In genomic region chr18:61154866-61155265, GRCh38 we compare ENCODE assay signal across 15 cellular contexts.
DNase-seq lines count a peak whose midpoint lies in the region; ATAC-seq lines count a peak whose summit lies in the region.
"Had no signal": no experiment of that assay in that cellular context is flagged by ENCODE, and none has a peak within 500 bp of the region (broad histone marks: within the 10 kb centered on the region; RNA-seq: fewer than 3 reads in every experiment).

No MANE protein-coding gene starts in this region.

- H2BK120ac ChIP-seq in trophoblast cell (ENCODE audit: insufficient read depth, low read length, poor library complexity), result peak overlapping the region; percentile 95

- H3K4ac ChIP-seq in trophoblast cell (ENCODE audit: low read depth, low read length), result no peak overlapping the region

- no peaks in the 10 kb centered on the region for H3K27me3 ChIP-seq in trophoblast cell (ENCODE audit: insufficient read depth, low read length)
- H3K27me3 ChIP-seq: BE2C had no signal

- peaks cover 17% of the 10 kb centered on the region for H3K79me1 ChIP-seq in trophoblast cell (ENCODE audit: low read length)

- no peak overlapping the region for H3K9ac ChIP-seq in trophoblast cell (ENCODE audit: low read length)

- H3K4me2 ChIP-seq in trophoblast cell (ENCODE audit: low read length), result no peak overlapping the region
- H3K4me2 ChIP-seq: A549 had no signal

- DNase-seq in NCI-H524 treated with DMSO at 0.1 percent for 48 hours (lab: John Stamatoyannopoulos, UW) (peak; percentile 6), cerebellar cortex (ENCODE audit: low spot score) (peak; percentile 17), trophoblast cell (no peak), NCI-H2029 treated with DMSO at 0.1 percent for 48 hours (lab: John Stamatoyannopoulos, UW) (no peak)
- DNase-seq: BE2C; CD4-positive, alpha-beta memory T cell; DND-41; GF-D8; HCEC 1CT; HFFc6 had no signal

- H3K18ac ChIP-seq in trophoblast cell (ENCODE audit: low read length), result no peak overlapping the region

- no peak overlapping the region for H3K4me3 ChIP-seq in trophoblast cell (ENCODE audit: low read depth, low read length)
- H3K4me3 ChIP-seq: A549 had no signal

- H3K36me3 ChIP-seq in trophoblast cell (ENCODE audit: control insufficient read depth in 1 of 2, insufficient read depth in 2 of 2, low read length in 2 of 2), result no peaks in the 10 kb centered on the region
- H3K36me3 ChIP-seq: BE2C had no signal

- H4K91ac ChIP-seq in trophoblast cell (ENCODE audit: low read depth, low read length), result peak overlapping the region; percentile 86

- ATAC-seq in GM19328 (IDR thresholded peaks at IDR 0.05; ENCODE audit: unreplicated experiment) (no peak), GM21423 (IDR thresholded peaks at IDR 0.05; ENCODE audit: unreplicated experiment) (no peak)
- ATAC-seq: A549 had no signal

- no peaks in the 10 kb centered on the region for H3K9me3 ChIP-seq in trophoblast cell (ENCODE audit: insufficient read depth, low read depth, low read length)
- H3K9me3 ChIP-seq: A549, BE2C had no signal

- H3K23ac ChIP-seq in trophoblast cell (ENCODE audit: low read length), result no peak overlapping the region

- peak overlapping the region; percentile 69 for H2BK5ac ChIP-seq in trophoblast cell (ENCODE audit: low read depth, low read length, poor library complexity)

- H3K27ac ChIP-seq in trophoblast cell (ENCODE audit: low read depth, low read length), result peak overlapping the region; percentile 83
- H3K27ac ChIP-seq: A549, C4-2B, HL-60 had no signal

- no CpG with 5 or more reads among the region's 3 CpGs for WGBS in trophoblast cell (ENCODE audit: extremely low coverage, insufficient coverage, insufficient read length)

- no peak overlapping the region for H4K12ac ChIP-seq in trophoblast cell (ENCODE audit: low read depth, low read length)

- H2AFZ ChIP-seq in trophoblast cell (ENCODE audit: insufficient read depth, low read length, poor library complexity), result peak overlapping the region; percentile 50

- peak overlapping the region; percentile 71 for H4K8ac ChIP-seq in trophoblast cell (ENCODE audit: low read depth, low read length)

- no peak overlapping the region for H2BK12ac ChIP-seq in trophoblast cell (ENCODE audit: low read length)

- H3K4me1 ChIP-seq in trophoblast cell (ENCODE audit: control insufficient read depth in 1 of 2, insufficient read depth in 2 of 2, low read length in 2 of 2), result peaks cover 2 to 4% of the 10 kb centered on the region in 2 experiments
- H3K4me1 ChIP-seq: A549, BE2C had no signal

- H3K14ac ChIP-seq in trophoblast cell (ENCODE audit: low read length), result peak overlapping the region; percentile 55

- no peak overlapping the region for H2AK5ac ChIP-seq in trophoblast cell (ENCODE audit: low read length)

- H3K79me2 ChIP-seq in trophoblast cell (ENCODE audit: control insufficient read depth, insufficient read depth, low read length, poor library complexity), result no peaks in the 10 kb centered on the region

Comparison
In these comparisons a context has a peak if more than half of its experiments do, and no peak if none do; other contexts are left out.
1. DNase-seq: peak in NCI-H524 treated with DMSO at 0.1 percent for 48 hours (single experiment) and cerebellar cortex (single experiment); none in trophoblast cell (0 of 2) and NCI-H2029 treated with DMSO at 0.1 percent for 48 hours (single experiment).